In the genomic region with DNA sequence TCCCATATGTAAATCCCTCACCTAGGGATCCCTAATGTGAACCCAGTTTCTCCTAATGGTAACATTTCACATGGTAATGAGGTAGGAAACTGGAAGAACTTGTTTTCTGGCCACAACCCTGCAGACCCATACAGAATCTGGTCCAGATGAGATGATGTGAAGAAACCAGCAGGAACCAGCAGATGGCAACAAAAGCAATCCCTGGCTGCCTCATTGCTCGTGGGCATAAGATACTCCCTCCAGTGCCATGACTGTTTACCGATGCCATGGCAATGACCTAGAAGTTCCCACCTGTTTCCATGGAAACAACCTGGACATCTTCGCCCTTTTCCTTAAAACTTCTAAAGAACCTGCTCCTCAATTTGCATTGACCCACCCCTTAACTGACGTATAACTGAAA, we compare ENCODE assay signal across 1 cellular context.
TF ChIP-seq lines count a peak whose summit lies in the region.

No MANE protein-coding gene starts in this region.

TF ChIP-seq in A549, 52 proteins besides CTCF, POLR2A, EP300 and RAD21 (continued from another document):
- TF ChIP-seq, protein P1, sequence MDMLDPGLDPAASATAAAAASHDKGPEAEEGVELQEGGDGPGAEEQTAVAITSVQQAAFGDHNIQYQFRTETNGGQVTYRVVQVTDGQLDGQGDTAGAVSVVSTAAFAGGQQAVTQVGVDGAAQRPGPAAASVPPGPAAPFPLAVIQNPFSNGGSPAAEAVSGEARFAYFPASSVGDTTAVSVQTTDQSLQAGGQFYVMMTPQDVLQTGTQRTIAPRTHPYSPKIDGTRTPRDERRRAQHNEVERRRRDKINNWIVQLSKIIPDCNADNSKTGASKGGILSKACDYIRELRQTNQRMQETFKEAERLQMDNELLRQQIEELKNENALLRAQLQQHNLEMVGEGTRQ (IDR thresholded peaks at IDR 0.05): no peak
- no peak for TF ChIP-seq HOXB5 (CRISPR knock-in tag; IDR thresholded peaks at IDR 0.05)
- TF ChIP-seq SREBF2 (IDR thresholded peaks at IDR 0.05): no peak
- no peak for TF ChIP-seq ZFP36 (IDR thresholded peaks at IDR 0.05; ENCODE audit: borderline replicate concordance, partially characterized antibody)
- TF ChIP-seq NFE2L2 (conservative IDR thresholded peaks at IDR 0.05; ENCODE audit: low read length): no peak
- TF ChIP-seq, protein P2, sequence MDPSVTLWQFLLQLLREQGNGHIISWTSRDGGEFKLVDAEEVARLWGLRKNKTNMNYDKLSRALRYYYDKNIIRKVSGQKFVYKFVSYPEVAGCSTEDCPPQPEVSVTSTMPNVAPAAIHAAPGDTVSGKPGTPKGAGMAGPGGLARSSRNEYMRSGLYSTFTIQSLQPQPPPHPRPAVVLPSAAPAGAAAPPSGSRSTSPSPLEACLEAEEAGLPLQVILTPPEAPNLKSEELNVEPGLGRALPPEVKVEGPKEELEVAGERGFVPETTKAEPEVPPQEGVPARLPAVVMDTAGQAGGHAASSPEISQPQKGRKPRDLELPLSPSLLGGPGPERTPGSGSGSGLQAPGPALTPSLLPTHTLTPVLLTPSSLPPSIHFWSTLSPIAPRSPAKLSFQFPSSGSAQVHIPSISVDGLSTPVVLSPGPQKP (IDR thresholded peaks at IDR 0.05; ENCODE audit: low read depth, low read length): no peak
- no peak for TF ChIP-seq JUN (IDR thresholded peaks at IDR 0.05)
- no peak for TF ChIP-seq ESRRA (IDR thresholded peaks at IDR 0.05; ENCODE audit: borderline replicate concordance, low read length)
TF ChIP-seq in A549: peak in this region for 0.
